8 cellular contexts compared by ENCODE assay signal in genomic region chr3:143885803-143886427, GRCh38. TPM values are rescaled to one million over a fixed set of nuclear protein-coding genes. Genes with fewer than 3 reads are reported as not detected.
DNase-seq lines count a peak whose midpoint lies in the region; ATAC-seq and TF ChIP-seq lines count a peak whose summit lies in the region.

No MANE protein-coding gene starts in this region.

- H3K9me3 ChIP-seq in SJCRH30 (replicated peaks): no peaks in the 10 kb centered on the region
- H3K9me3 ChIP-seq in mucosa of descending colon: no peaks in the 10 kb centered on the region

- H3K27ac ChIP-seq in SJCRH30: no peak overlapping the region

- peaks cover 2% of the 10 kb centered on the region for H3K27me3 ChIP-seq in SJCRH30

- intact Hi-C loops in mucosa of descending colon (cut with DNase I, micrococcal nuclease): no loop called here

- peak; percentile 44 for TF ChIP-seq CTCF in mucosa of descending colon (IDR thresholded peaks at IDR 0.05)

- H3K4me1 ChIP-seq in SJCRH30 (no peaks in the 10 kb centered on the region), mucosa of descending colon (ENCODE audit: low read depth) (no peaks in the 10 kb centered on the region)

- no peaks in the 10 kb centered on the region for H3K36me3 ChIP-seq in SJCRH30
- no peaks in the 10 kb centered on the region for H3K36me3 ChIP-seq in mucosa of descending colon (ENCODE audit: low read depth)

- ATAC-seq in GM21737 (IDR thresholded peaks at IDR 0.05; ENCODE audit: unreplicated experiment): peak; percentile 86
- peak; percentile 55 for ATAC-seq in mucosa of descending colon

- H3K4me3 ChIP-seq in SJCRH30: no peak overlapping the region
- no peak overlapping the region for H3K4me3 ChIP-seq in mucosa of descending colon

- DNase-seq in stimulated activated CD4-positive, alpha-beta T cell treated with anti-CD3 and anti-CD28 coated beads, Interleukin-15, amount 100 ng/mL, for 48 hours (ENCODE audit: low read depth in 2 of 2): peak; percentile 4 to 6
- no peak for DNase-seq in stimulated activated CD4-positive, alpha-beta T cell treated with anti-CD3 and anti-CD28 coated beads, Interleukin-4, amount 100 ng/mL, for 4 hours
- DNase-seq in HuH-7 (ENCODE audit: low spot score): peak; percentile 9
- peak; percentile 20 to 71 for DNase-seq in SJCRH30
- DNase-seq in dermis blood vessel endothelial cell: peak; percentile 60
- DNase-seq in mucosa of descending colon: peak in 1 of 3 donors; percentile 34
- DNase-seq in effector CD8-positive, alpha-beta T cell (lab: John Stamatoyannopoulos, UW): no peak

RNA-seq across cellular contexts. Expression of gene SLC9A9, which starts 37.6 kb away (rescaled TPM):
- 0.94 and 1.4 TPM in 2 replicates for total RNA-seq in SJCRH30 (2014; rRNA removed; shearing (Covaris generic))
- 3.2 and 3.6 TPM in 2 replicates for total RNA-seq in dermis blood vessel endothelial cell
- total RNA-seq in mucosa of descending colon: 10 to 100 TPM in 1 of 3 donors, 1 to 10 TPM in 2; 3.2 to 18.2 (median 6.8) TPM

Comparison
In these comparisons a context has a peak if more than half of its experiments do, and no peak if none do; other contexts are left out.
1. DNase-seq: peak in stimulated activated CD4-positive, alpha-beta T cell treated with anti-CD3 and anti-CD28 coated beads, Interleukin-15, amount 100 ng/mL, for 48 hours (2 of 2), HuH-7 (single experiment), SJCRH30 (2 of 2) and dermis blood vessel endothelial cell (single experiment); none in stimulated activated CD4-positive, alpha-beta T cell treated with anti-CD3 and anti-CD28 coated beads, Interleukin-4, amount 100 ng/mL, for 4 hours (0 of 2) and effector CD8-positive, alpha-beta T cell (single experiment).